In the genomic region with DNA sequence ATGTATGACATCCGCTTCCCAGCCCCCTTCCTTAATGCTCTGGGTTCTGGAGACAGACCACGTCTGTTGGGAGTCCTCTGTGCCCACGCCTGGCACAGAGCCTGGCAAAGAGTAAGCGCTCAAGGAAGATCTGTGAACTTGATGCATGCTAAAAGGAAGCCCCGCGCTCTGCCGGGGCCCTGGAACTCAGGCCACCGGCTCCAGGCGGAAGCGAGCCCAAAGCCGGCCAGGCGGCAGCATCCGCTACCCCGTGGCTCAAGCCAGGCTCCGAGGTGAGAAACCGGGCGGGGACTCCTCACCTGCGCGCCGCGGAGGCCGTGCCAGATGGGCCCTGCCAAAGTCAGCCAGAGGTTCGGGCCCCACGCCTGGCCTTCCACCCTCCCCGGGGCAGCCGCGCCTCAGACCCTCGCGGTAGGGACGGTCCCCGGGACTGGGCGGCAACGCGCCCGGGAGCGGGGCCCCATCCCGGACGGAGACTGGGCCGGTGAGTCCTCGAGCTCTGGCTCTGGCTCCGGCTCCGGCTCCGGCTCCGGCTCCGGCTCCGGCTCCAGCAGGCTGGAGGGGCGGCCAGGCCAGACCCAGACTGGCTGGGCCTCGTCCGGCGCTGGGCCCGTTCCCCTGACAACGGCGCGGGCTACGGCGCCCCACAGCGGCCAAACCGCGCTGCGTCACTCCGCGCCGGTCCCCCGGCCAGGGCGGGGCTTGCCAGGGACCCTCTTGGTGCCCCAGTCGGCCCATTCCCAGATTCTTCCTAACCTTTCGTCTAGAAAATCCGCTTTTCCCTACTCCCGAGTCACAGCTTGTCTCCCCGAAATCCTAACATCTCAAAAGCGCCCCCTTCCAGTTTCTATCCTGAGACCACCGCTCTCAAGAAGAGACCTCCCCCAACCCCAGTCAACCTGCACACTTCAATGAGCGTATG, we compare ENCODE assay signal across 8 cellular contexts. TPM values are rescaled to one million over a fixed set of nuclear protein-coding genes. Genes with fewer than 3 reads are reported as not detected.
DNase-seq lines count a peak whose midpoint lies in the region; ATAC-seq, FAIRE-seq and TF ChIP-seq lines count a peak whose summit lies in the region.

A gene with protein sequence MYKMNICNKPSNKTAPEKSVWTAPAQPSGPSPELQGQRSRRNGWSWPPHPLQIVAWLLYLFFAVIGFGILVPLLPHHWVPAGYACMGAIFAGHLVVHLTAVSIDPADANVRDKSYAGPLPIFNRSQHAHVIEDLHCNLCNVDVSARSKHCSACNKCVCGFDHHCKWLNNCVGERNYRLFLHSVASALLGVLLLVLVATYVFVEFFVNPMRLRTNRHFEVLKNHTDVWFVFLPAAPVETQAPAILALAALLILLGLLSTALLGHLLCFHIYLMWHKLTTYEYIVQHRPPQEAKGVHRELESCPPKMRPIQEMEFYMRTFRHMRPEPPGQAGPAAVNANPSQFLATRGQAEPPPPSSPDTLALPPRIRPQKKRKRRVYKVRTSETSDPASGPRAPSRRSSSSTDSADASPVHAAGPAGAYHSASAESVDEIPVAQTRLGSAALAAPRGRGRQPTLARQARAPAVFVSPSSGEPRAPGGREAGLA (minus strand): TSS at position 606 of the 922 bp plus-strand sequence. CDS start 8,702 bp downstream, outside the sequence.

- TF ChIP-seq CTCF in astrocyte (IDR thresholded peaks at IDR 0.05; ENCODE audit: insufficient read depth, low read depth, low read length): peak; percentile 20

- H3K4me3 ChIP-seq in astrocyte (ENCODE audit: insufficient read depth, low read depth, low read length): peak within 1 kb of the TSS; percentile 70

- peak within 1 kb of the TSS; percentile 9 for H3K27ac Mint-ChIP-seq in astrocyte (ENCODE audit: unreplicated experiment)

- H3K4me1 ChIP-seq in astrocyte (ENCODE audit: insufficient read depth, low read length): peaks cover 4% of the 10 kb centered on the region

- no peak for FAIRE-seq in astrocyte (lab: Jason Lieb, UNC)

- H3K27me3 Mint-ChIP-seq in astrocyte (ENCODE audit: low read depth, unreplicated experiment): peaks cover 19% of the 10 kb centered on the region

- H3K36me3 ChIP-seq in astrocyte (ENCODE audit: insufficient read depth, low read length): no peaks in the 10 kb centered on the region

- H3K4me3 Mint-ChIP-seq in astrocyte (ENCODE audit: unreplicated experiment): peak within 1 kb of the TSS; percentile 83

- ATAC-seq in HG03135 (IDR thresholded peaks at IDR 0.05; ENCODE audit: unreplicated experiment): peak; percentile 77
- ATAC-seq in left ventricle myocardium superior: peak; percentile 98

- H3K79me2 ChIP-seq in astrocyte (ENCODE audit: insufficient read depth, low read length): no peaks in the 10 kb centered on the region

- H3K4me1 Mint-ChIP-seq in astrocyte (ENCODE audit: low read depth, unreplicated experiment): peaks cover 7% of the 10 kb centered on the region

- peak within 1 kb of the TSS; percentile 92 for H3K9ac ChIP-seq in astrocyte (ENCODE audit: low read length)

- H3K27ac ChIP-seq in astrocyte (ENCODE audit: low read depth, low read length): peak within 1 kb of the TSS; percentile 76

- DNase-seq in NCI-H524 (lab: John Stamatoyannopoulos, UW) (peak; percentile 29 to 60), NCI-H524 treated with DMSO at 0.1 percent for 48 hours (lab: John Stamatoyannopoulos, UW) (no peak), RKO (ENCODE audit: low spot score) (peak; percentile 79), astrocyte (ENCODE audit: low read depth) (peak; percentile 52), left ventricle myocardium superior (peak; percentile 90), pons (ENCODE audit: low spot score) (peak; percentile 46), SKM-1 treated with dmso at 0.1 percent for 144 hours (lab: John Stamatoyannopoulos, UW; ENCODE audit: unreplicated experiment) (no peak)

- H4K20me1 ChIP-seq in astrocyte (ENCODE audit: insufficient read depth, low read length): no peaks in the 10 kb centered on the region

- no peaks in the 10 kb centered on the region for H3K36me3 Mint-ChIP-seq in astrocyte (ENCODE audit: low read depth, unreplicated experiment)

- peak within 1 kb of the TSS; percentile 89 for H3K4me2 ChIP-seq in astrocyte (ENCODE audit: low read length)

- no peaks in the 10 kb centered on the region for H3K27me3 ChIP-seq in astrocyte (ENCODE audit: insufficient read depth, low read length)

- peak within 1 kb of the TSS; percentile 96 for H2AFZ ChIP-seq in astrocyte (ENCODE audit: low read depth, low read length)

- no peaks in the 10 kb centered on the region for H3K9me3 Mint-ChIP-seq in astrocyte (ENCODE audit: unreplicated experiment)

- H3K9me3 ChIP-seq in astrocyte (ENCODE audit: insufficient read depth, low read depth, low read length): no peaks in the 10 kb centered on the region

- intact Hi-C loops in left ventricle myocardium superior (cut with micrococcal nuclease): no loop called here

RNA-seq across cellular contexts. Expression of the gene that starts here (rescaled TPM):
- total RNA-seq in astrocyte (3.7 and 4.4 TPM in 2 replicates), left ventricle myocardium superior (3.5 TPM)

Comparison
In these comparisons a context has a peak if more than half of its experiments do, and no peak if none do; other contexts are left out.
1. DNase-seq: peak in NCI-H524 (2 of 2), RKO (single experiment), astrocyte (single experiment), left ventricle myocardium superior (single experiment) and pons (single experiment); none in NCI-H524 treated with DMSO at 0.1 percent for 48 hours (single experiment) and SKM-1 treated with dmso at 0.1 percent for 144 hours (single experiment).